ENCODE assay signal across 8 cellular contexts in the genomic region with DNA sequence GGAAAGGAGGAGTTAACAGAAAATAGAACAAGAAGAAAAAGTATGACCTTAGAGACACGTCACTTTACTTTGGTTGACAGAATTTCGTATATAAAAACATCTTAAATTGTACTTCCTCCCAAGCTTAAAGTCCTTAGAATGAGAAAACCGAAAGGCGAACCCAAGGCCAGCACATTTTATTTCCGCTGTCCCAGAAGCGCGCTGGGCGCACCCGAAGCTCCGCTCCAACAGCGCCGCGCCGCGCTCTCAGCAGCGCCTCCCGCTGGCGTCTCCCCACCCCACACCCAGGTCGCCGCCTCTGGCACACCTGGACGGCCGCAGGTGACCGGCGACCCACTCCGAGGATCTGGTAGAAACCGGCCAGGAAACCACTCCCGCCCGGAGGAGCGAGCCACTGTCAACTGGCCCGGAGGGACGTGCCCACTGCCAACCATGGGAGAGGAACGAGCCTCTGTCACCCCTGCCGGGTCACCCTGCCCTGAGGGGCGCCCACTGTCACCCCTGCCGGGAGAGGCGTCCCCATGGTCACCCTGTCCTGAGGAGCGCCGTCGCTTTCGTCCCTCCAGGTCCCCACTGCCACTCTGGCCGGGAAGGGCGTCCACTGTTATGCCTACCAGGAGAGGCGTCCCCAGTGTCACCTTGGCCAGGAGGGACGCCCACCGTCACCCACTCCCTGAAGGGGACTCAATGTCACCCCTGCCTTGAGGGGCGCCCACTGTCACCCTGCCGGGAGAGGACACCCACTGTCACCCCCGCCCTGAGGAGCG. TPM values are rescaled to one million over a fixed set of nuclear protein-coding genes. Genes with fewer than 3 reads are reported as not detected.
DNase-seq lines count a peak whose midpoint lies in the region; ATAC-seq and TF ChIP-seq lines count a peak whose summit lies in the region.

No MANE protein-coding gene starts in this region.

- peak overlapping the region; percentile 69 for H3K9ac ChIP-seq in OCI-LY3 (ENCODE audit: low read length)
- no peak overlapping the region for H3K9ac ChIP-seq in neural progenitor cell

- H3F3A ChIP-seq in neural progenitor cell (ENCODE audit: low read depth) = peaks cover 11% of the 10 kb centered on the region

- H4K20me1 ChIP-seq in OCI-LY3 (ENCODE audit: insufficient read depth, low read length) = no peaks in the 10 kb centered on the region
- H4K20me1 ChIP-seq in neural progenitor cell (ENCODE audit: low read depth) = no peaks in the 10 kb centered on the region

- H3K36me3 ChIP-seq in OCI-LY3 (replicated peaks; ENCODE audit: low read depth, low read length) (no peaks in the 10 kb centered on the region), neural progenitor cell (no peaks in the 10 kb centered on the region)

- no peaks in the 10 kb centered on the region for H3K9me3 Mint-ChIP-seq in neural progenitor cell

- H3K79me2 ChIP-seq in OCI-LY3 (ENCODE audit: low read length) (peaks cover 4% of the 10 kb centered on the region; the same call in 1 of the 2 replicates), neural progenitor cell (ENCODE audit: low read depth) (no peaks in the 10 kb centered on the region)

- peaks cover 2% of the 10 kb centered on the region for H3K27me3 Mint-ChIP-seq in neural progenitor cell (ENCODE audit: insufficient read depth, low read depth)

- H3K36me3 Mint-ChIP-seq in neural progenitor cell = no peaks in the 10 kb centered on the region

- H3K4me2 ChIP-seq in OCI-LY3 (ENCODE audit: low read length) (peak overlapping the region; percentile 89), neural progenitor cell (peak overlapping the region; percentile 96)

- DNase-seq in COLO668 (lab: John Stamatoyannopoulos, UW; ENCODE audit: unreplicated experiment) (peak; percentile 89), fibroblast of pulmonary artery (ENCODE audit: low read depth) (peak; percentile 52), neural progenitor cell (ENCODE audit: low spot score) (peak; percentile 73), substantia nigra (lab: John Stamatoyannopoulos, UW) (peak in 46 of 49 donors; percentile 7 to 75 (median 52))
- peak; percentile 84 to 88 for DNase-seq in activated T-cell treated with anti-CD3 and anti-CD28 coated beads, Interleukin-2, amount 50 U/mL, for 48 hours

- peaks cover 3% of the 10 kb centered on the region; the same call in 1 of the 2 replicates for H3K4me1 ChIP-seq in OCI-LY3 (ENCODE audit: low read length)
- no peaks in the 10 kb centered on the region for H3K4me1 ChIP-seq in neural progenitor cell

- H3K27ac ChIP-seq in OCI-LY3 (ENCODE audit: low read length) = no peak overlapping the region; the same call in 1 of the 2 replicates
- H3K27ac ChIP-seq in neural progenitor cell = no peak overlapping the region
- peak overlapping the region; percentile 82 for H3K27ac ChIP-seq in substantia nigra (ENCODE audit: low read depth, low read length, poor library complexity, severe bottlenecking)

- H3K4me1 Mint-ChIP-seq in neural progenitor cell = peaks cover 10% of the 10 kb centered on the region

- ATAC-seq in GM19397 (IDR thresholded peaks at IDR 0.05; ENCODE audit: unreplicated experiment) = peak; percentile 39
- peak; percentile 47 for ATAC-seq in HG03521 (IDR thresholded peaks at IDR 0.05; ENCODE audit: unreplicated experiment)

- H3K4me3 ChIP-seq in OCI-LY3 (ENCODE audit: low read length) = peak overlapping the region; percentile 97
- H3K4me3 ChIP-seq in fibroblast of pulmonary artery (replicated peaks; ENCODE audit: low read depth, low read length) = peak overlapping the region; percentile 78
- H3K4me3 ChIP-seq in neural progenitor cell = peak overlapping the region; percentile 72

- H3K27me3 ChIP-seq in OCI-LY3 (ENCODE audit: low read depth, low read length) (no peaks in the 10 kb centered on the region), neural progenitor cell (peaks cover 12% of the 10 kb centered on the region)

- H3K27ac Mint-ChIP-seq in neural progenitor cell = no peak overlapping the region

- peak overlapping the region; percentile 92 for H3K4me3 Mint-ChIP-seq in neural progenitor cell

- TF ChIP-seq CTCF in OCI-LY3 (IDR thresholded peaks at IDR 0.05; ENCODE audit: low read depth, low read length) (peak; percentile 63), fibroblast of pulmonary artery (IDR thresholded peaks at IDR 0.05; ENCODE audit: low read length, missing control alignments) (peak; percentile 52), neural progenitor cell (IDR thresholded peaks at IDR 0.05) (peak; percentile 75)

- no peaks in the 10 kb centered on the region for H3K9me3 ChIP-seq in OCI-LY3 (ENCODE audit: insufficient read depth, low read length)
- no peaks in the 10 kb centered on the region for H3K9me3 ChIP-seq in neural progenitor cell (ENCODE audit: low read depth)

- peak overlapping the region; percentile 100 for H2AFZ ChIP-seq in OCI-LY3 (ENCODE audit: low read depth, low read length)
- peak overlapping the region; percentile 52 for H2AFZ ChIP-seq in neural progenitor cell (replicated peaks)

RNA-seq across cellular contexts. Expression of a gene that starts 0.8 kb away (rescaled TPM):
- 9.4 and 13.2 TPM in 2 replicates for total RNA-seq in neural progenitor cell (ENCODE audit: low replicate concordance)

RNA-seq across cellular contexts. Expression of a gene that starts 39.6 kb away (rescaled TPM):
- 38.1 and 48.9 TPM in 2 replicates for total RNA-seq in neural progenitor cell (ENCODE audit: low replicate concordance)
